Comparison of ENCODE assay signal across 23 cellular contexts in genomic region chr16:57626420-57627170, GRCh38. TPM values are rescaled to one million over a fixed set of nuclear protein-coding genes. Genes with fewer than 3 reads are reported as not detected.
DNase-seq lines count a peak whose midpoint lies in the region; ATAC-seq and TF ChIP-seq lines count a peak whose summit lies in the region.
"Had no signal": no experiment of that assay in that cellular context is flagged by ENCODE, and none has a peak within 500 bp of the region (broad histone marks: within the 10 kb centered on the region; RNA-seq: fewer than 3 reads in every experiment).

No MANE protein-coding gene starts in this region.

- H3K18ac ChIP-seq in IMR-90 (ENCODE audit: low read depth, low read length) = no peak overlapping the region

- peaks cover 19% of the 10 kb centered on the region for H3F3A ChIP-seq in smooth muscle cell (ENCODE audit: low read depth)

- in situ Hi-C loops in IMR-90 (cut with MboI; ENCODE audit: low sequenced_read_pairs) = no loop called here

- POLR2A ChIA-PET in Caco-2 (lab: Charles Lee) (no interaction called here), IMR-90 (lab: Charles Lee; ENCODE audit: unreplicated experiment) (no interaction called here)

- no peaks in the 10 kb centered on the region for H3K9me3 ChIP-seq in Caco-2
- H3K9me3 ChIP-seq in IMR-90 (ENCODE audit: control insufficient read depth, insufficient read depth, low read length) = no peaks in the 10 kb centered on the region
- no peaks in the 10 kb centered on the region for H3K9me3 ChIP-seq in endodermal cell (ENCODE audit: control insufficient read depth, low read length)
- no peaks in the 10 kb centered on the region for H3K9me3 ChIP-seq in smooth muscle cell (replicated peaks; ENCODE audit: low read depth)
- H3K9me3 ChIP-seq in SJCRH30 (replicated peaks) = no peaks in the 10 kb centered on the region
- no peaks in the 10 kb centered on the region for H3K9me3 ChIP-seq in aorta (ENCODE audit: control insufficient read depth, low read length)
- H3K9me3 ChIP-seq: mucosa of descending colon had no signal

- H2BK15ac ChIP-seq in IMR-90 (ENCODE audit: low read depth, low read length) = no peak overlapping the region

- no peak overlapping the region; the same call in 1 of the 2 replicates for H4K91ac ChIP-seq in IMR-90 (ENCODE audit: insufficient read depth, low read depth, low read length)

- H3K4me1 Mint-ChIP-seq in Caco-2 (ENCODE audit: low read depth, unreplicated experiment) = peaks cover 37% of the 10 kb centered on the region
- H3K4me1 Mint-ChIP-seq in endodermal cell = peaks cover 20% of the 10 kb centered on the region

- H3K14ac ChIP-seq in IMR-90 (replicated peaks; ENCODE audit: low read depth, low read length) = no peak overlapping the region

- BruUV-seq in Caco-2 (replicated peaks; lab: Mats Ljungman, UMichigan) (no TSS peak), IMR-90 (replicated peaks; lab: Mats Ljungman, UMichigan) (no TSS peak)

- no peak for ATAC-seq in IMR-90 (ENCODE audit: low read depth)
- no peak for ATAC-seq in aorta (ENCODE audit: low FRiP score)
- no peak for ATAC-seq in GM21529 (IDR thresholded peaks at IDR 0.05; ENCODE audit: unreplicated experiment)
- ATAC-seq: activated T-cell treated with anti-CD3 and anti-CD28 coated beads, Interleukin-2, amount 50 U/mL, for 72 hours; mucosa of descending colon had no signal

- H3K27me3 Mint-ChIP-seq in Caco-2 (ENCODE audit: insufficient read depth, unreplicated experiment) (no peaks in the 10 kb centered on the region), endodermal cell (ENCODE audit: insufficient read depth) (peaks cover 4% of the 10 kb centered on the region)

- H3K9ac ChIP-seq in IMR-90 (ENCODE audit: low read depth, low read length) = no peak overlapping the region
- no peak overlapping the region for H3K9ac ChIP-seq in endodermal cell (ENCODE audit: extremely low read depth, low read length, poor library complexity, severe bottlenecking)
- no peak overlapping the region for H3K9ac ChIP-seq in smooth muscle cell (ENCODE audit: low read depth)

- H2AFZ ChIP-seq in IMR-90 (replicated peaks; ENCODE audit: low read length, poor library complexity) = peak overlapping the region; percentile 26
- H2AFZ ChIP-seq in smooth muscle cell (ENCODE audit: low read depth) = no peak overlapping the region

- no peak for TF ChIP-seq POLR2A in IMR-90 (IDR thresholded peaks at IDR 0.05; ENCODE audit: low read depth, low read length)

- TF ChIP-seq RAD21 in IMR-90 (IDR thresholded peaks at IDR 0.05; ENCODE audit: low read length) = no peak

- H3K27ac Mint-ChIP-seq in Caco-2 (ENCODE audit: unreplicated experiment) (peak overlapping the region; percentile 27), endodermal cell (no peak overlapping the region)
- H3K27ac Mint-ChIP-seq: activated naive CD4-positive, alpha-beta T cell treated with anti-CD3 and anti-CD28 coated beads, Interleukin-2, amount 50 U/mL, for 24 hours; activated T-cell treated with anti-CD3 and anti-CD28 coated beads, Interleukin-2, amount 50 U/mL, for 72 hours had no signal

- DNase-seq in Caco-2 (no peak), IMR-90 (no peak), endodermal cell (no peak), smooth muscle cell (lab: John Stamatoyannopoulos, UW; ENCODE audit: unreplicated experiment) (no peak), SJCRH30 (no peak), aorta (no peak)
- DNase-seq: activated CD4-positive, CD25-positive, alpha-beta regulatory T cell; activated CD8-positive, alpha-beta memory T cell treated with anti-CD3 and anti-CD28 coated beads for 24 hours; activated T-cell treated with anti-CD3 and anti-CD28 coated beads, Interleukin-2, amount 50 U/mL, for 72 hours; CD4-positive, alpha-beta memory T cell; DMS79 treated with DMSO at 0.1 percent for 48 hours; NCI-H1048; NCI-H1930; NCI-H446 treated with DMSO at 0.1 percent for 48 hours; stimulated activated CD4-positive, alpha-beta T cell treated with anti-CD3 and anti-CD28 coated beads, Interleukin-12 subunit alpha, Interleukin-12 subunit beta, amount 100 ng/mL, for 4 hours; T-helper 9 cell had no signal

- H3K79me1 ChIP-seq in IMR-90 (ENCODE audit: low read depth in 1 of 2, low read length in 2 of 2) = peaks cover 0 to 5% of the 10 kb centered on the region in 2 experiments; a peak in 1 of 4 replicates

- H3K27ac ChIP-seq in IMR-90 (ENCODE audit: insufficient read depth, low read length) (no peak overlapping the region), endodermal cell (ENCODE audit: low read depth, low read length) (peak overlapping the region; percentile 13), smooth muscle cell (ENCODE audit: low read depth) (peak overlapping the region; percentile 93), SJCRH30 (no peak overlapping the region), aorta (ENCODE audit: low read depth in 1 of 2, low read length in 2 of 2) (no peak overlapping the region)

- H2BK5ac ChIP-seq in IMR-90 (ENCODE audit: low read depth, low read length, poor library complexity, severe bottlenecking) = no peak overlapping the region

- H3K4me3 ChIP-seq in Caco-2 (ENCODE audit: low read depth, low read length) (no peak overlapping the region), IMR-90 (ENCODE audit: insufficient read depth, low read depth, low read length) (no peak overlapping the region), endodermal cell (ENCODE audit: low read length) (no peak overlapping the region), smooth muscle cell (no peak overlapping the region), SJCRH30 (no peak overlapping the region), aorta (ENCODE audit: low read length in 2 of 2) (no peak overlapping the region)
- H3K4me3 ChIP-seq: mucosa of descending colon had no signal

- peaks cover 24% of the 10 kb centered on the region for H3K36me3 Mint-ChIP-seq in Caco-2 (ENCODE audit: insufficient read depth, unreplicated experiment)
- H3K36me3 Mint-ChIP-seq in endodermal cell (ENCODE audit: low read depth) = no peaks in the 10 kb centered on the region
- H3K36me3 Mint-ChIP-seq: activated naive CD4-positive, alpha-beta T cell treated with anti-CD3 and anti-CD28 coated beads, Interleukin-2, amount 50 U/mL, for 24 hours; CD4-positive, alpha-beta memory T cell had no signal

- H3K4me1 ChIP-seq in Caco-2 (peaks cover 28% of the 10 kb centered on the region), IMR-90 (ENCODE audit: control insufficient read depth, insufficient read depth, low read length) (peaks cover 32% of the 10 kb centered on the region), endodermal cell (ENCODE audit: control insufficient read depth, insufficient read depth, low read length) (peaks cover 2% of the 10 kb centered on the region), smooth muscle cell (ENCODE audit: low read depth) (peaks cover 12% of the 10 kb centered on the region), SJCRH30 (peaks cover 8% of the 10 kb centered on the region; the same call in 1 of the 2 replicates), aorta (ENCODE audit: control insufficient read depth in 1 of 2, insufficient read depth in 2 of 2, low read length in 2 of 2) (no peaks in the 10 kb centered on the region)

- 80% methylated on average over 1 of the region's 10 CpGs; no CpG with 5 or more reads in 1 of the 2 experiments for WGBS in IMR-90 (ENCODE audit: extremely low coverage in 2 of 2, insufficient read length in 1 of 2), 2 experiments
- 77 to 86% methylated on average over 5 to 10 of the region's 10 CpGs for WGBS in endodermal cell (ENCODE audit: insufficient coverage in 1 of 2, insufficient read length in 1 of 2), 2 experiments
- WGBS in smooth muscle cell (ENCODE audit: low lambda C conversion rate) = 83% methylated on average over 10 of the region's 10 CpGs
- 87 to 88% methylated on average over 10 of the region's 10 CpGs for whole genome bisulfite sequencing in aorta, 2 donors

- intact Hi-C loops in Caco-2 (cut with micrococcal nuclease; ENCODE audit: unreplicated experiment) (no loop called here), IMR-90 (cut with micrococcal nuclease) (loop anchor here (1.0 kb wide), 1 partner anchor 15 kb away; no protein-coding TSS in a partner anchor), aorta (cut with DNase I) (no loop called here)

- H3K27me3 ChIP-seq in Caco-2 (replicated peaks; ENCODE audit: control insufficient read depth, insufficient read depth, low read length) (no peaks in the 10 kb centered on the region), IMR-90 (ENCODE audit: control insufficient read depth, insufficient read depth, low read length) (no peaks in the 10 kb centered on the region), endodermal cell (ENCODE audit: control insufficient read depth, insufficient read depth, low read length, poor library complexity, severe bottlenecking) (no peaks in the 10 kb centered on the region), smooth muscle cell (ENCODE audit: low read depth) (no peaks in the 10 kb centered on the region), SJCRH30 (peaks cover 68% of the 10 kb centered on the region), aorta (ENCODE audit: control insufficient read depth in 1 of 2, insufficient read depth in 2 of 2, low read length in 1 of 2) (no peaks in the 10 kb centered on the region)

- no peak for TF ChIP-seq CTCF in Caco-2 (IDR thresholded peaks at IDR 0.05; ENCODE audit: insufficient read depth in 1 of 2, low read depth in 1 of 2, low read length in 1 of 2, severe bottlenecking in 1 of 2, unreplicated experiment in 1 of 2)
- TF ChIP-seq CTCF in IMR-90 (conservative IDR thresholded peaks at IDR 0.05; ENCODE audit: low read depth, low read length) = no peak
- no peak for TF ChIP-seq CTCF in endodermal cell (conservative IDR thresholded peaks at IDR 0.05)
- no peak for TF ChIP-seq CTCF in smooth muscle cell (IDR thresholded peaks at IDR 0.05; ENCODE audit: borderline replicate concordance, insufficient read depth, poor library complexity, severe bottlenecking)

- H4K5ac ChIP-seq in IMR-90 (ENCODE audit: low read depth, low read length) = no peak overlapping the region

- H3K4me3 Mint-ChIP-seq in Caco-2 (ENCODE audit: unreplicated experiment) (no peak overlapping the region), endodermal cell (no peak overlapping the region)
- H3K4me3 Mint-ChIP-seq: activated naive CD4-positive, alpha-beta T cell treated with anti-CD3 and anti-CD28 coated beads, Interleukin-2, amount 50 U/mL, for 24 hours; activated T-cell treated with anti-CD3 and anti-CD28 coated beads, Interleukin-2, amount 50 U/mL, for 72 hours; CD4-positive, alpha-beta memory T cell had no signal

- peaks cover 9% of the 10 kb centered on the region for H3K9me1 ChIP-seq in IMR-90 (ENCODE audit: insufficient read depth, low read length)

- H3K9me3 Mint-ChIP-seq in Caco-2 (ENCODE audit: unreplicated experiment) (no peaks in the 10 kb centered on the region), endodermal cell (no peaks in the 10 kb centered on the region)
- H3K9me3 Mint-ChIP-seq: activated naive CD4-positive, alpha-beta T cell treated with anti-CD3 and anti-CD28 coated beads, Interleukin-2, amount 50 U/mL, for 24 hours; activated T-cell treated with anti-CD3 and anti-CD28 coated beads, Interleukin-2, amount 50 U/mL, for 72 hours; CD4-positive, alpha-beta memory T cell had no signal

- H2BK120ac ChIP-seq in IMR-90 (ENCODE audit: low read depth, low read length) = peak overlapping the region; percentile 4; the same call in 1 of the 2 replicates

- H3K56ac ChIP-seq in IMR-90 (ENCODE audit: extremely low read depth, insufficient read depth, low read length) = no peak overlapping the region

- peak overlapping the region; percentile 49 for H2AK5ac ChIP-seq in IMR-90 (ENCODE audit: low read depth, low read length)

- H3K4me2 ChIP-seq in IMR-90 (ENCODE audit: low read depth, low read length) (no peak overlapping the region), smooth muscle cell (no peak overlapping the region)

- H4K20me1 ChIP-seq in IMR-90 (ENCODE audit: insufficient read depth, low read length) = no peaks in the 10 kb centered on the region; the same call in 1 of the 2 replicates
- H4K20me1 ChIP-seq in smooth muscle cell (ENCODE audit: low read depth) = no peaks in the 10 kb centered on the region

- H3K23ac ChIP-seq in IMR-90 (ENCODE audit: low read depth, low read length) = no peak overlapping the region

- no peak overlapping the region for H2BK20ac ChIP-seq in IMR-90 (ENCODE audit: low read depth, low read length)

- H3K79me2 ChIP-seq in smooth muscle cell (ENCODE audit: low read depth) = peaks cover 3% of the 10 kb centered on the region

- H3K36me3 ChIP-seq in Caco-2 (ENCODE audit: control insufficient read depth, insufficient read depth, low read length) = peaks cover 3% of the 10 kb centered on the region
- H3K36me3 ChIP-seq in IMR-90 (ENCODE audit: control insufficient read depth, insufficient read depth, low read length) = no peaks in the 10 kb centered on the region
- H3K36me3 ChIP-seq in endodermal cell (ENCODE audit: control insufficient read depth, insufficient read depth, low read length) = no peaks in the 10 kb centered on the region
- H3K36me3 ChIP-seq in smooth muscle cell (ENCODE audit: low read depth) = no peaks in the 10 kb centered on the region
- H3K36me3 ChIP-seq in SJCRH30 = no peaks in the 10 kb centered on the region
- H3K36me3 ChIP-seq in aorta (ENCODE audit: control insufficient read depth in 1 of 2, insufficient read depth in 2 of 2, low read length in 1 of 2) = no peaks in the 10 kb centered on the region

- CTCF ChIA-PET in Caco-2 (lab: Charles Lee) = interaction anchor here (1.5 kb wide), 1 partner anchor 26 kb away, joined by 6 read pairs; no protein-coding TSS in a partner anchor
- CTCF ChIA-PET in IMR-90 (lab: Yijun Ruan, JAX) = interaction anchor here (0.8 to 2.3 kb wide), 4 partner anchors 10 to 110 kb away, joined by 3 to 8 read pairs (median 4); no protein-coding TSS in a partner anchor

- H4K8ac ChIP-seq in IMR-90 (ENCODE audit: low read depth in 2 of 2, low read length in 2 of 2) = no peak overlapping the region

- H3K4ac ChIP-seq in IMR-90 (ENCODE audit: low read depth, low read length) = no peak overlapping the region; the same call in 1 of the 2 replicates

- H2AK9ac ChIP-seq in IMR-90 (replicated peaks; ENCODE audit: low read depth, low read length, poor library complexity) = peak overlapping the region; percentile 47

- dilution Hi-C loops in IMR-90 (cut with HindIII; ENCODE audit: low sequenced_read_pairs, unreplicated experiment) = no loop called here

RNA-seq across cellular contexts. Expression of gene ADGRG1, which starts 1.8 kb away (rescaled TPM):
- total RNA-seq in Caco-2 (2022) (153 and 195 TPM in 2 replicates), IMR-90 (2012; rRNA removed) (0.83 and 0.90 TPM in 2 replicates), endodermal cell (under 1 TPM; 0.64 TPM), smooth muscle cell (27.3 and 32.0 TPM in 2 replicates), aorta (10 to 100 TPM; 33.0 to 68.4 TPM)
- polyA plus RNA-seq in IMR-90 (2012; rRNA removed) (7.0 and 8.4 TPM in 2 replicates), smooth muscle cell (15.3 and 71.2 TPM in 2 replicates), aorta (1 to 10 TPM; 1.2 to 2.1 TPM)
- 7.1 and 9.4 TPM in 2 replicates for polyA plus RNA-seq in IMR-90 (2012; cell fraction: cytosol; rRNA removed)
- polyA plus RNA-seq in IMR-90 (2012; cell fraction: nucleus; rRNA removed; ENCODE audit: low replicate concordance) = 7.6 and 14.1 TPM in 2 replicates
- polyA plus RNA-seq in endodermal cell (2013, experiment 1 of 2) = 122 TPM
- polyA plus RNA-seq in endodermal cell (2013, experiment 2 of 2) = 97.9 TPM
- 0.32 and 0.53 TPM in 2 replicates for total RNA-seq in SJCRH30 (2014; rRNA removed; shearing (Covaris generic))

RNA-seq across cellular contexts. Expression of gene ADGRG3, which starts 41.5 kb away (rescaled TPM):
- total RNA-seq in Caco-2 (2022) = 0.25 TPM in 1 of 2 replicates, not detected in the other
- total RNA-seq in IMR-90 (2012; rRNA removed) = not detected in 2 replicates
- not detected in 2 replicates for polyA plus RNA-seq in IMR-90 (2012; rRNA removed)
- not detected in 2 replicates for polyA plus RNA-seq in IMR-90 (2012; cell fraction: cytosol; rRNA removed)
- not detected in 2 replicates for polyA plus RNA-seq in IMR-90 (2012; cell fraction: nucleus; rRNA removed; ENCODE audit: low replicate concordance)
- total RNA-seq in endodermal cell = not detected
- polyA plus RNA-seq in endodermal cell (2013, experiment 1 of 2) = 0.39 TPM
- polyA plus RNA-seq in endodermal cell (2013, experiment 2 of 2) = 0.21 TPM
- total RNA-seq in smooth muscle cell = 0.13 TPM in 1 of 2 replicates, not detected in the other
- polyA plus RNA-seq in smooth muscle cell = not detected in 2 replicates
- not detected in 2 replicates for total RNA-seq in SJCRH30 (2014; rRNA removed; shearing (Covaris generic))
- 1 to 10 TPM in 1 of 2 donors, under 1 TPM in 1; 0.84 to 3.9 TPM for total RNA-seq in aorta
- polyA plus RNA-seq in aorta = under 1 TPM; 0.08 to 0.25 TPM
- total RNA-seq: CD4-positive, alpha-beta memory T cell; fibroblast of lung; HT1080; LHCN-M2; RPMI7951 had no signal
- polyA plus RNA-seq: CD4-positive, alpha-beta memory T cell; fibroblast of lung had no signal

Comparison
In these comparisons a context has a peak if more than half of its experiments do, and no peak if none do; other contexts are left out.
1. H3K27ac ChIP-seq: peak in endodermal cell (single experiment) and smooth muscle cell (single experiment); none in IMR-90 (single experiment), SJCRH30 (single experiment) and aorta (0 of 2).
2. RNA of gene ADGRG1, which starts 1.8 kb away (total RNA-seq): 153 to 195 TPM in Caco-2, 33.0 to 68.4 TPM in aorta and 27.3 to 32.0 TPM in smooth muscle cell; 0.83 to 0.90 TPM in IMR-90, 0.64 TPM in endodermal cell and 0.32 to 0.53 TPM in SJCRH30; every median in the first group is over 10 times any median in the second.